ENCODE assay signal across 19 cellular contexts in genomic region chr4:152258391-152258790, GRCh38.
A peak's percentile ranks its signal among the peaks of the same experiment; 100 is the strongest.
DNase-seq lines count a peak whose midpoint lies in the region; ATAC-seq, FAIRE-seq and TF ChIP-seq lines count a peak whose summit lies in the region.
"Had no signal": no experiment of that assay in that cellular context is flagged by ENCODE, and none has a peak within 500 bp of the region (broad histone marks: within the 10 kb centered on the region; RNA-seq: fewer than 3 reads in every experiment).

No MANE protein-coding gene starts in this region.

- TF ChIP-seq CTCF in GM23338 (conservative IDR thresholded peaks at IDR 0.05; ENCODE audit: low read depth in 2 of 2), result no peak

- peaks cover 46% of the 10 kb centered on the region for H3K4me1 ChIP-seq in BLaER1
- H3K4me1 ChIP-seq in GM23338 (ENCODE audit: insufficient read depth), result no peaks in the 10 kb centered on the region
- peaks cover 22% of the 10 kb centered on the region for H3K4me1 ChIP-seq in mesenchymal stem cell (ENCODE audit: control insufficient read depth, insufficient read depth, low read depth, low read length)
- H3K4me1 ChIP-seq: Peyer's patch had no signal

- no peaks in the 10 kb centered on the region for H3K27me3 ChIP-seq in BLaER1
- H3K27me3 ChIP-seq in GM23338 (ENCODE audit: insufficient read depth), result no peaks in the 10 kb centered on the region
- H3K27me3 ChIP-seq in mesenchymal stem cell (ENCODE audit: control insufficient read depth in 1 of 2, insufficient read depth in 1 of 2, low read length in 2 of 2), result no peaks in the 10 kb centered on the region
- H3K27me3 ChIP-seq: ovary, Peyer's patch had no signal

- H3K79me1 ChIP-seq in mesenchymal stem cell (replicated peaks; ENCODE audit: low read length, poor library complexity, severe bottlenecking), result no peaks in the 10 kb centered on the region

- peak overlapping the region; percentile 88 for H2AK5ac ChIP-seq in mesenchymal stem cell (ENCODE audit: low read length, severe bottlenecking)

- no peak overlapping the region for H3K4me3 ChIP-seq in BLaER1
- H3K4me3 ChIP-seq in GM23338, result no peak overlapping the region
- H3K4me3 ChIP-seq in mesenchymal stem cell (ENCODE audit: insufficient read depth in 1 of 2, low read depth in 1 of 2, low read length in 2 of 2), result no peak overlapping the region
- H3K4me3 ChIP-seq: ovary, Peyer's patch had no signal

- H3K36me3 ChIP-seq in BLaER1 (no peaks in the 10 kb centered on the region), GM23338 (ENCODE audit: insufficient read depth) (no peaks in the 10 kb centered on the region), mesenchymal stem cell (ENCODE audit: control insufficient read depth in 1 of 2, insufficient read depth in 2 of 2, low read depth in 1 of 2, low read length in 2 of 2) (no peaks in the 10 kb centered on the region)
- H3K36me3 ChIP-seq: ovary, Peyer's patch had no signal

- H2BK15ac ChIP-seq in mesenchymal stem cell (ENCODE audit: low read depth, poor library complexity, severe bottlenecking), result no peak overlapping the region

- 75% methylated on average over 1 of the region's 5 CpGs for WGBS in mesenchymal stem cell

- H3K4me1 Mint-ChIP-seq in GM23338, result peaks cover 2% of the 10 kb centered on the region; the same call in 2 of the 3 replicates
- H3K4me1 Mint-ChIP-seq in T-helper 2 cell treated with Interferon-gamma antibody and Interleukin-4, amounts not matched to agents 5 μg/mL and 100 μg/mL, for 36 hours (ENCODE audit: low read depth), result peaks cover 23% of the 10 kb centered on the region
- H3K4me1 Mint-ChIP-seq: IgD-negative memory B cell had no signal

- peaks cover 5% of the 10 kb centered on the region for H3K27me3 Mint-ChIP-seq in GM23338 (ENCODE audit: insufficient read depth, low read depth, poor library complexity)
- peaks cover 2% of the 10 kb centered on the region for H3K27me3 Mint-ChIP-seq in T-helper 2 cell treated with Interferon-gamma antibody and Interleukin-4, amounts not matched to agents 5 μg/mL and 100 μg/mL, for 36 hours (ENCODE audit: low read depth)
- H3K27me3 Mint-ChIP-seq: activated CD4-positive, alpha-beta memory T cell treated with anti-CD3 and anti-CD28 coated beads for 36 hours had no signal

- H3F3A ChIP-seq in GM23338 (replicated peaks; ENCODE audit: low read depth), result no peaks in the 10 kb centered on the region

- no peak overlapping the region for H3K4me3 Mint-ChIP-seq in GM23338
- H3K4me3 Mint-ChIP-seq in T-helper 2 cell treated with Interferon-gamma antibody and Interleukin-4, amounts not matched to agents 5 μg/mL and 100 μg/mL, for 36 hours, result no peak overlapping the region
- H3K4me3 Mint-ChIP-seq: activated CD4-positive, alpha-beta memory T cell treated with anti-CD3 and anti-CD28 coated beads for 36 hours; IgD-negative memory B cell had no signal

- H2AFZ ChIP-seq in GM23338 (0 out of 2 replicates have a peak overlapping the region, but pooled peaks have one; percentile 88), mesenchymal stem cell (ENCODE audit: low read depth, low read length) (no peak overlapping the region)

- H4K20me1 ChIP-seq in BLaER1 (no peaks in the 10 kb centered on the region), GM23338 (replicated peaks; ENCODE audit: insufficient read depth) (no peaks in the 10 kb centered on the region)

- peak overlapping the region; percentile 98 for H4K91ac ChIP-seq in mesenchymal stem cell (ENCODE audit: low read length)

- H2BK120ac ChIP-seq in mesenchymal stem cell (ENCODE audit: low read depth, low read length), result peak overlapping the region; percentile 91

- H3K27ac ChIP-seq in BLaER1 (peak overlapping the region; percentile 40; the same call in 1 of the 2 replicates), GM23338 (ENCODE audit: low read depth) (no peak overlapping the region), mesenchymal stem cell (ENCODE audit: low read length, poor library complexity, severe bottlenecking) (peak overlapping the region; percentile 90)
- H3K27ac ChIP-seq: ovary, Peyer's patch had no signal

- H4K8ac ChIP-seq in mesenchymal stem cell (ENCODE audit: low read length), result peak overlapping the region; percentile 89

- H3K9me3 ChIP-seq in BLaER1, result peaks cover 7% of the 10 kb centered on the region; the same call in 1 of the 2 replicates
- peaks cover 11% of the 10 kb centered on the region for H3K9me3 ChIP-seq in mesenchymal stem cell (ENCODE audit: control insufficient read depth, low read length)
- H3K9me3 ChIP-seq: ovary, Peyer's patch had no signal

- H3K27ac Mint-ChIP-seq in GM23338, result no peak overlapping the region
- H3K27ac Mint-ChIP-seq in T-helper 2 cell treated with Interferon-gamma antibody and Interleukin-4, amounts not matched to agents 5 μg/mL and 100 μg/mL, for 36 hours, result peak overlapping the region; percentile 59
- H3K27ac Mint-ChIP-seq: activated CD4-positive, alpha-beta memory T cell treated with anti-CD3 and anti-CD28 coated beads for 36 hours; IgD-negative memory B cell had no signal

- H3K4ac ChIP-seq in mesenchymal stem cell (ENCODE audit: low read depth in 1 of 2, low read length in 2 of 2), result peak overlapping the region; percentile 8 to 85

- no peak for TF ChIP-seq POLR2A in GM12891 (IDR thresholded peaks at IDR 0.05; ENCODE audit: low read depth, low read length)

- DNase-seq in GM23338 (ENCODE audit: low spot score) (no peak), mesenchymal stem cell (no peak), GM12891 (ENCODE audit: insufficient read length, low spot score) (no peak)
- DNase-seq in T-helper 2 cell treated with Interferon-gamma antibody and Interleukin-4, amounts not matched to agents 5 μg/mL and 100 μg/mL, for 36 hours (ENCODE audit: low spot score), result no peak
- DNase-seq: activated CD4-positive, alpha-beta memory T cell treated with anti-CD3 and anti-CD28 coated beads for 36 hours; activated T-cell treated with anti-CD3 and anti-CD28 coated beads, Interleukin-2, amount 50 U/mL, for 48 hours; central memory CD4-positive, alpha-beta T cell; effector CD8-positive, alpha-beta T cell; NCI-H1105; NCI-H774; ovary; Peyer's patch; stimulated activated CD4-positive, alpha-beta T cell treated with anti-CD3 and anti-CD28 coated beads, Interleukin-4, amount 100 ng/mL, for 24 hours; SW 1271 had no signal

- no peaks in the 10 kb centered on the region; the same call in 1 of the 2 replicates for H3K9me2 ChIP-seq in GM23338 (ENCODE audit: insufficient read depth)

- peak overlapping the region; percentile 67 for H3K4me2 ChIP-seq in BLaER1
- no peak overlapping the region for H3K4me2 ChIP-seq in GM23338
- H3K4me2 ChIP-seq in mesenchymal stem cell (ENCODE audit: low read length, poor library complexity, severe bottlenecking), result no peak overlapping the region

- peaks cover 7% of the 10 kb centered on the region for H3K36me3 Mint-ChIP-seq in GM23338 (ENCODE audit: low read depth)
- peaks cover 8% of the 10 kb centered on the region for H3K36me3 Mint-ChIP-seq in T-helper 2 cell treated with Interferon-gamma antibody and Interleukin-4, amounts not matched to agents 5 μg/mL and 100 μg/mL, for 36 hours (ENCODE audit: low read depth)
- H3K36me3 Mint-ChIP-seq: activated CD4-positive, alpha-beta memory T cell treated with anti-CD3 and anti-CD28 coated beads for 36 hours had no signal

- ATAC-seq in GM23338 (no peak), HG03039 (IDR thresholded peaks at IDR 0.05; ENCODE audit: unreplicated experiment) (no peak), GM18909 (IDR thresholded peaks at IDR 0.05; ENCODE audit: poor library complexity, unreplicated experiment) (no peak)
- ATAC-seq: left lobe of liver had no signal

- peak overlapping the region; percentile 46 to 95 for H3K18ac ChIP-seq in mesenchymal stem cell (ENCODE audit: low read depth in 1 of 2, low read length in 2 of 2)

- 0 out of 2 replicates have a peak overlapping the region, but pooled peaks have one; percentile 32 for H3K9ac ChIP-seq in BLaER1
- H3K9ac ChIP-seq in mesenchymal stem cell (ENCODE audit: low read length), result peak overlapping the region; percentile 88

- peak overlapping the region; percentile 34 for H2BK5ac ChIP-seq in mesenchymal stem cell (ENCODE audit: low read depth, low read length, poor library complexity, severe bottlenecking)

- peaks cover 7% of the 10 kb centered on the region for H3K9me3 Mint-ChIP-seq in GM23338
- H3K9me3 Mint-ChIP-seq in T-helper 2 cell treated with Interferon-gamma antibody and Interleukin-4, amounts not matched to agents 5 μg/mL and 100 μg/mL, for 36 hours, result peaks cover 9% of the 10 kb centered on the region

- H3K14ac ChIP-seq in mesenchymal stem cell (ENCODE audit: low read length in 2 of 2), result no peak overlapping the region

- FAIRE-seq in GM12891 (lab: Jason Lieb, UNC), result no peak

- no peaks in the 10 kb centered on the region for H3K79me2 ChIP-seq in GM23338 (replicated peaks; ENCODE audit: insufficient read depth)

- peak overlapping the region; percentile 61 to 81 for H2BK12ac ChIP-seq in mesenchymal stem cell (ENCODE audit: low read length in 2 of 2)

- H3K23ac ChIP-seq in mesenchymal stem cell (ENCODE audit: low read length in 2 of 2), result no peak overlapping the region

TF ChIP-seq in GM12891, 5 proteins besides CTCF, POLR2A, EP300 and RAD21:
- TF ChIP-seq TAF1 (IDR thresholded peaks at IDR 0.05; ENCODE audit: low read depth, low read length) (no peak), SPI1 (IDR thresholded peaks at IDR 0.05; ENCODE audit: low read depth, low read length) (no peak), PAX5 (IDR thresholded peaks at IDR 0.05; ENCODE audit: insufficient read depth, low read length, severe bottlenecking) (no peak), POLR2AphosphoS5 (IDR thresholded peaks at IDR 0.05; ENCODE audit: low read depth, low read length) (no peak), POU2F2 (IDR thresholded peaks at IDR 0.05; ENCODE audit: low read depth, low read length) (no peak)
